8 cellular contexts compared by ENCODE assay signal in genomic region chr4:5758741-5759140, GRCh38. TPM values are rescaled to one million over a fixed set of nuclear protein-coding genes. Genes with fewer than 3 reads are reported as not detected.
A peak's percentile ranks its signal among the peaks of the same experiment; 100 is the strongest.
DNase-seq lines count a peak whose midpoint lies in the region; ATAC-seq and TF ChIP-seq lines count a peak whose summit lies in the region.

No MANE protein-coding gene starts in this region.

- no peak overlapping the region for H3K4me2 ChIP-seq in trophoblast cell (ENCODE audit: low read length)

- WGBS in trophoblast cell (ENCODE audit: extremely low coverage, insufficient coverage, insufficient read length) = no CpG with 5 or more reads among the region's 7 CpGs

- no peak overlapping the region for H3K18ac ChIP-seq in trophoblast cell (ENCODE audit: low read length)

- peak; percentile 74 for ATAC-seq in HG03280 (IDR thresholded peaks at IDR 0.05; ENCODE audit: unreplicated experiment)
- ATAC-seq in GM21447 (IDR thresholded peaks at IDR 0.05; ENCODE audit: unreplicated experiment) = no peak

- no peak overlapping the region for H2AFZ ChIP-seq in trophoblast cell (ENCODE audit: insufficient read depth, low read length, poor library complexity)

- H3K27me3 ChIP-seq in BJ (ENCODE audit: control insufficient read depth, insufficient read depth, low read length) (no peaks in the 10 kb centered on the region), adipocyte (replicated peaks; ENCODE audit: control insufficient read depth, insufficient read depth, low read length) (no peaks in the 10 kb centered on the region), trophoblast cell (ENCODE audit: insufficient read depth, low read length) (no peaks in the 10 kb centered on the region)

- H4K91ac ChIP-seq in trophoblast cell (ENCODE audit: low read depth, low read length) = no peak overlapping the region

- DNase-seq in BJ (ENCODE audit: low read depth) (peak; percentile 98), adipocyte (ENCODE audit: low read depth) (peak; percentile 89), trophoblast cell (peak; percentile 76), NCI-H510A (lab: John Stamatoyannopoulos, UW) (no peak), hippocampal formation (lab: John Stamatoyannopoulos, UW) (no peak), HEK293T (ENCODE audit: extremely low spot score) (no peak)

- H3K4me1 ChIP-seq in adipocyte (ENCODE audit: control insufficient read depth, insufficient read depth, low read length) (peaks cover 26% of the 10 kb centered on the region), trophoblast cell (ENCODE audit: control insufficient read depth in 1 of 2, insufficient read depth in 2 of 2, low read length in 2 of 2) (no peaks in the 10 kb centered on the region)

- no peak overlapping the region for H4K8ac ChIP-seq in trophoblast cell (ENCODE audit: low read depth, low read length)

- POLR2A ChIA-PET in BJ (lab: Charles Lee) (no interaction called here), HEK293T (lab: Yijun Ruan, JAX) (no interaction called here)

- H2BK5ac ChIP-seq in trophoblast cell (ENCODE audit: low read depth, low read length, poor library complexity) = no peak overlapping the region

- H3K4ac ChIP-seq in trophoblast cell (ENCODE audit: low read depth, low read length) = no peak overlapping the region

- H4K12ac ChIP-seq in trophoblast cell (ENCODE audit: low read depth, low read length) = no peak overlapping the region

- H3K14ac ChIP-seq in trophoblast cell (ENCODE audit: low read length) = no peak overlapping the region

- CTCF ChIA-PET in BJ (lab: Yijun Ruan, JAX) (interaction anchor here (0.6 kb wide), 1 partner anchor 19 kb away, joined by 3 read pairs; no protein-coding TSS in a partner anchor), HEK293T (lab: Yijun Ruan, JAX) (no interaction called here)

- no peak overlapping the region for H2BK120ac ChIP-seq in trophoblast cell (ENCODE audit: insufficient read depth, low read length, poor library complexity)

- H2BK12ac ChIP-seq in trophoblast cell (ENCODE audit: low read length) = no peak overlapping the region

- TF ChIP-seq CTCF in BJ (IDR thresholded peaks at IDR 0.05; ENCODE audit: insufficient read depth, low read depth, low read length) = no peak

- H3K4me3 ChIP-seq in BJ (ENCODE audit: low read depth, low read length) (no peak overlapping the region), adipocyte (ENCODE audit: low read length) (no peak overlapping the region), trophoblast cell (ENCODE audit: low read depth, low read length) (no peak overlapping the region)

- H3K23ac ChIP-seq in trophoblast cell (ENCODE audit: low read length) = no peak overlapping the region

- no peaks in the 10 kb centered on the region for H3K79me2 ChIP-seq in trophoblast cell (ENCODE audit: control insufficient read depth, insufficient read depth, low read length, poor library complexity)

- H2AK5ac ChIP-seq in trophoblast cell (ENCODE audit: low read length) = no peak overlapping the region

- peak overlapping the region; percentile 57 for H3K9ac ChIP-seq in adipocyte (ENCODE audit: low read length)
- no peak overlapping the region for H3K9ac ChIP-seq in trophoblast cell (ENCODE audit: low read length)

- no peak overlapping the region for H3K27ac ChIP-seq in trophoblast cell (ENCODE audit: low read depth, low read length)

- peaks cover 40% of the 10 kb centered on the region for H3K36me3 ChIP-seq in BJ (ENCODE audit: control insufficient read depth, insufficient read depth, low read length)
- H3K36me3 ChIP-seq in adipocyte (ENCODE audit: control insufficient read depth, insufficient read depth, low read length, severe bottlenecking) = peaks cover 47% of the 10 kb centered on the region
- H3K36me3 ChIP-seq in trophoblast cell (ENCODE audit: control insufficient read depth in 1 of 2, insufficient read depth in 2 of 2, low read length in 2 of 2) = peaks cover 32 to 34% of the 10 kb centered on the region in 2 experiments

- no peaks in the 10 kb centered on the region for H3K9me3 ChIP-seq in adipocyte (ENCODE audit: control insufficient read depth, low read length)
- H3K9me3 ChIP-seq in trophoblast cell (ENCODE audit: insufficient read depth, low read depth, low read length) = peaks cover 4% of the 10 kb centered on the region

- H3K79me1 ChIP-seq in trophoblast cell (ENCODE audit: low read length) = no peaks in the 10 kb centered on the region

TF ChIP-seq in HEK293T, 16 proteins besides CTCF, POLR2A, EP300 and RAD21:
- no peak for TF ChIP-seq NFRKB (IDR thresholded peaks at IDR 0.05)

RNA-seq across cellular contexts. Expression of gene EVC, which starts 47.7 kb away (rescaled TPM):
- 10.0 and 12.8 TPM in 2 replicates for polyA plus RNA-seq in BJ (2011; rRNA removed)
- polyA minus RNA-seq in BJ (2011; rRNA and poly(A)+ RNA removed) = 15.3 and 20.8 TPM in 2 replicates
- 5.0 and 5.1 TPM in 2 replicates for polyA plus RNA-seq in trophoblast cell (2013)

RNA-seq across cellular contexts. Expression of gene EVC2, which starts 50.4 kb away (rescaled TPM):
- 2.2 and 2.3 TPM in 2 replicates for polyA plus RNA-seq in BJ (2011; rRNA removed)
- 6.2 and 7.3 TPM in 2 replicates for polyA minus RNA-seq in BJ (2011; rRNA and poly(A)+ RNA removed)
- 2.1 and 2.3 TPM in 2 replicates for polyA plus RNA-seq in trophoblast cell (2013)

Comparison
In these comparisons a context has a peak if more than half of its experiments do, and no peak if none do; other contexts are left out.
1. DNase-seq: peak in BJ (single experiment), adipocyte (single experiment) and trophoblast cell (2 of 2); none in NCI-H510A (single experiment), hippocampal formation (0 of 2) and HEK293T (single experiment).